8 cellular contexts compared by ENCODE assay signal in genomic region chr11:18617688-18618340, GRCh38. TPM values are rescaled to one million over a fixed set of nuclear protein-coding genes. Genes with fewer than 3 reads are reported as not detected.
DNase-seq lines count a peak whose midpoint lies in the region; ATAC-seq and TF ChIP-seq lines count a peak whose summit lies in the region.

No MANE protein-coding gene starts in this region.

- H3K9me3 Mint-ChIP-seq in activated T-helper 17 cell treated with anti-CD3 and anti-CD28 coated beads, Interleukin-2, amount 50 U/mL, for 72 hours: no peaks in the 10 kb centered on the region
- no peaks in the 10 kb centered on the region for H3K9me3 Mint-ChIP-seq in naive thymus-derived CD4-positive, alpha-beta T cell

- H3K9me3 ChIP-seq in naive thymus-derived CD4-positive, alpha-beta T cell (ENCODE audit: control insufficient read depth in 2 of 3, low read length in 3 of 3): no peaks in the 10 kb centered on the region

- DNase-seq in GDM1 (lab: John Stamatoyannopoulos, UW): peak; percentile 2
- peak in 8 of 9 donors; percentile 25 to 79 (median 68) for DNase-seq in naive thymus-derived CD4-positive, alpha-beta T cell
- DNase-seq in C1 segment of cervical spinal cord (lab: John Stamatoyannopoulos, UW): no peak
- DNase-seq in foreskin fibroblast: no peak

- peak overlapping the region; percentile 86 for H3K27ac Mint-ChIP-seq in activated T-helper 17 cell treated with anti-CD3 and anti-CD28 coated beads, Interleukin-2, amount 50 U/mL, for 72 hours
- H3K27ac Mint-ChIP-seq in naive thymus-derived CD4-positive, alpha-beta T cell: peak overlapping the region; percentile 3 to 90 (median 58)

- ATAC-seq in HG03378 (IDR thresholded peaks at IDR 0.05; ENCODE audit: unreplicated experiment) (peak; percentile 41), HG02981 (IDR thresholded peaks at IDR 0.05; ENCODE audit: unreplicated experiment) (no peak), HG03095 (IDR thresholded peaks at IDR 0.05; ENCODE audit: unreplicated experiment) (no peak)
- peak; percentile 76 for ATAC-seq in activated T-helper 17 cell treated with anti-CD3 and anti-CD28 coated beads, Interleukin-2, amount 50 U/mL, for 72 hours (replicated peaks)
- peak; percentile 81 for ATAC-seq in naive thymus-derived CD4-positive, alpha-beta T cell

- H3K27me3 ChIP-seq in naive thymus-derived CD4-positive, alpha-beta T cell (ENCODE audit: control insufficient read depth in 2 of 2, insufficient read depth in 2 of 2, low read length in 2 of 2): no peaks in the 10 kb centered on the region

- peak overlapping the region; percentile 75 for H3K4me3 Mint-ChIP-seq in activated T-helper 17 cell treated with anti-CD3 and anti-CD28 coated beads, Interleukin-2, amount 50 U/mL, for 72 hours
- H3K4me3 Mint-ChIP-seq in naive thymus-derived CD4-positive, alpha-beta T cell: peak overlapping the region; percentile 18 to 86 (median 76)

- peaks cover 48% of the 10 kb centered on the region for H3K36me3 Mint-ChIP-seq in activated T-helper 17 cell treated with anti-CD3 and anti-CD28 coated beads, Interleukin-2, amount 50 U/mL, for 72 hours (ENCODE audit: low read depth)
- H3K36me3 Mint-ChIP-seq in naive thymus-derived CD4-positive, alpha-beta T cell: peaks cover 9 to 38% (median 17%) of the 10 kb centered on the region in 5 donors

- H3K27me3 Mint-ChIP-seq in activated T-helper 17 cell treated with anti-CD3 and anti-CD28 coated beads, Interleukin-2, amount 50 U/mL, for 72 hours: no peaks in the 10 kb centered on the region
- H3K27me3 Mint-ChIP-seq in naive thymus-derived CD4-positive, alpha-beta T cell: no peaks in the 10 kb centered on the region

- peak overlapping the region; percentile 25 for H3K27ac ChIP-seq in naive thymus-derived CD4-positive, alpha-beta T cell (ENCODE audit: low read depth, low read length)

- H3K4me1 Mint-ChIP-seq in activated T-helper 17 cell treated with anti-CD3 and anti-CD28 coated beads, Interleukin-2, amount 50 U/mL, for 72 hours: peaks cover 37% of the 10 kb centered on the region
- peaks cover 33 to 74% (median 59%) of the 10 kb centered on the region in 7 donors for H3K4me1 Mint-ChIP-seq in naive thymus-derived CD4-positive, alpha-beta T cell

- no peak for TF ChIP-seq CTCF in foreskin fibroblast (IDR thresholded peaks at IDR 0.05; ENCODE audit: low read depth, low read length)

- H3K4me3 ChIP-seq in naive thymus-derived CD4-positive, alpha-beta T cell (ENCODE audit: low read length): peak overlapping the region; percentile 0
- no peak overlapping the region for H3K4me3 ChIP-seq in foreskin fibroblast (ENCODE audit: low read depth in 1 of 2, low read length in 2 of 2)

- POLR2A ChIA-PET in naive thymus-derived CD4-positive, alpha-beta T cell (lab: Charles Lee): interaction anchor here (0.6 to 2.5 kb wide), 5 partner anchors 13 to 145 kb away, joined by 3 to 16 read pairs (median 3); partner anchors contain the start of genes SPTY2D1 and TMEM86A

- H3K36me3 ChIP-seq in naive thymus-derived CD4-positive, alpha-beta T cell (ENCODE audit: control insufficient read depth in 2 of 3, insufficient read depth in 3 of 3, low read length in 3 of 3): peaks cover 5 to 31% (median 13%) of the 10 kb centered on the region in 3 experiments

- intact Hi-C loops in naive thymus-derived CD4-positive, alpha-beta T cell (cut with micrococcal nuclease): loop anchor here (1.0 to 5.0 kb wide), 9 partner anchors 16 to 296 kb away; partner anchors contain the start of genes SPTY2D1 (in 2 of the 2), UEVLD (in 2 of the 2), GTF2H1 (in 1 of the 2) and HPS5 (in 1 of the 2)

- CTCF ChIA-PET in naive thymus-derived CD4-positive, alpha-beta T cell (lab: Charles Lee): interaction anchor here (0.7 to 1.4 kb wide), 6 partner anchors 10 to 114 kb away, joined by 3 to 4 read pairs (median 3); no protein-coding TSS in a partner anchor

- peaks cover 21 to 29% of the 10 kb centered on the region in 2 donors for H3K4me1 ChIP-seq in naive thymus-derived CD4-positive, alpha-beta T cell (ENCODE audit: control insufficient read depth in 2 of 2, insufficient read depth in 2 of 2, low read length in 2 of 2)

RNA-seq across cellular contexts. Expression of gene SPTY2D1, which starts 16.3 kb away (rescaled TPM):
- total RNA-seq in activated T-helper 17 cell treated with anti-CD3 and anti-CD28 coated beads, Interleukin-2, amount 50 U/mL, for 72 hours: 10 to 100 TPM; 33.8 to 34.5 TPM
- 10 to 100 TPM; 26.0 to 37.4 (median 28.2) TPM for total RNA-seq in naive thymus-derived CD4-positive, alpha-beta T cell
- polyA plus RNA-seq in naive thymus-derived CD4-positive, alpha-beta T cell: 10 to 100 TPM in 1 of 2 donors, 1 to 10 TPM in 1; 7.1 to 12.6 TPM

RNA-seq across cellular contexts. Expression of gene MISFA, which starts 18.2 kb away (rescaled TPM):
- 1 to 10 TPM; 2.5 to 4.9 TPM for total RNA-seq in activated T-helper 17 cell treated with anti-CD3 and anti-CD28 coated beads, Interleukin-2, amount 50 U/mL, for 72 hours
- 1 to 10 TPM in 1 of 5 experiments, under 1 TPM in 1, not detected in 3; 0.75 to 2.2 TPM for total RNA-seq in naive thymus-derived CD4-positive, alpha-beta T cell
- polyA plus RNA-seq in naive thymus-derived CD4-positive, alpha-beta T cell: under 1 TPM; 0.21 to 0.41 TPM

RNA-seq across cellular contexts. Expression of gene UEVLD, which starts 29.3 kb away (rescaled TPM):
- total RNA-seq in activated T-helper 17 cell treated with anti-CD3 and anti-CD28 coated beads, Interleukin-2, amount 50 U/mL, for 72 hours: 10 to 100 TPM; 24.4 to 25.2 TPM
- 10 to 100 TPM in 1 of 5 experiments, 1 to 10 TPM in 4; 3.6 to 19.8 (median 5.8) TPM for total RNA-seq in naive thymus-derived CD4-positive, alpha-beta T cell
- polyA plus RNA-seq in naive thymus-derived CD4-positive, alpha-beta T cell: 1 to 10 TPM; 3.8 to 4.2 TPM

Comparison
In these comparisons a context has a peak if more than half of its experiments do, and no peak if none do; other contexts are left out.
1. DNase-seq: peak in GDM1 (single experiment) and naive thymus-derived CD4-positive, alpha-beta T cell (8 of 9); none in C1 segment of cervical spinal cord (0 of 14) and foreskin fibroblast (0 of 2).
2. ATAC-seq: peak in HG03378 (single experiment), activated T-helper 17 cell treated with anti-CD3 and anti-CD28 coated beads, Interleukin-2, amount 50 U/mL, for 72 hours (single experiment) and naive thymus-derived CD4-positive, alpha-beta T cell (single experiment); none in HG02981 (single experiment) and HG03095 (single experiment).